ENCODE assay signal across 9 cellular contexts in the genomic region with DNA sequence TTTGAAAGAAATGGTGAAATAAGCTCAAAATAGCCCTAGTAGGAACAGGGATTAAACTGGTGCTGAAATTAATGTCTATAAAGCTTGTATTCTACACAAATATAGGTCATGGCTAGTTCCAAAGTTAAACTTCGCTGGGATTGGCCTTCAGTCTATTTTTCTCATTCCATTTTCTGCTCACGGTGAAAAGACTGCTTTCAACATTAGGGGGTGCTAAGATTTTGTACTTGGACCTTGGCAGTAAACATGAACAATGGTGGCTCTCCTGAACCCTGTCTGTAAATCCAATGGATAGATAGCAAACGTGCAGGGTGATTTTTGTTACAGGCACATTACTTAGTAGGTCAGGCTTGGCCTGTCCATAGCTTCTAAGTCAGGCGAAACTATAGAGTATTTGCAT. TPM values are rescaled to one million over a fixed set of nuclear protein-coding genes. Genes with fewer than 3 reads are reported as not detected.
DNase-seq lines count a peak whose midpoint lies in the region; ATAC-seq, FAIRE-seq and TF ChIP-seq lines count a peak whose summit lies in the region.
"Had no signal": no experiment of that assay in that cellular context is flagged by ENCODE, and none has a peak within 500 bp of the region (broad histone marks: within the 10 kb centered on the region; RNA-seq: fewer than 3 reads in every experiment).

No MANE protein-coding gene starts in this region.

- no peaks in the 10 kb centered on the region for H3K27me3 Mint-ChIP-seq in naive thymus-derived CD8-positive, alpha-beta T cell
- H3K27me3 Mint-ChIP-seq in activated T-helper 17 cell treated with anti-CD3 and anti-CD28 coated beads, Interleukin-2, amount 50 U/mL, for 72 hours, result peaks cover 2% of the 10 kb centered on the region

- no peaks in the 10 kb centered on the region for H3K36me3 ChIP-seq in ascending aorta
- no peaks in the 10 kb centered on the region for H3K36me3 ChIP-seq in HepG2 (replicated peaks in 1 of 2; ENCODE audit: control insufficient read depth in 1 of 2, insufficient read depth in 2 of 2, low read length in 2 of 2)

- TF ChIP-seq POLR2A in HepG2 (IDR thresholded peaks at IDR 0.05; ENCODE audit: insufficient read depth in 1 of 2, low read depth in 2 of 2, low read length in 2 of 2), result no peak

- no peak overlapping the region for H3K4me3 Mint-ChIP-seq in naive thymus-derived CD8-positive, alpha-beta T cell
- H3K4me3 Mint-ChIP-seq in activated T-helper 17 cell treated with anti-CD3 and anti-CD28 coated beads, Interleukin-2, amount 50 U/mL, for 72 hours, result no peak overlapping the region

- POLR2A ChIA-PET in HepG2 (lab: Yijun Ruan, JAX), result no interaction called here
- POLR2A ChIA-PET in naive thymus-derived CD8-positive, alpha-beta T cell (lab: Charles Lee), result interaction anchor here (0.6 kb wide), 1 partner anchor 11 kb away, joined by 4 read pairs; no protein-coding TSS in a partner anchor

- TF ChIP-seq CTCF in D721Med (IDR thresholded peaks at IDR 0.05; ENCODE audit: insufficient read depth, missing control alignments) (peak; percentile 51), ascending aorta (IDR thresholded peaks at IDR 0.05) (peak in 1 of 3 experiments; percentile 9), HepG2 (CRISPR knock-in tag; IDR thresholded peaks at IDR 0.05) (peak; percentile 56)

- DNase-seq in D721Med (ENCODE audit: insufficient read length, low spot score) (no peak), KBM-7 (peak; percentile 50), ascending aorta (ENCODE audit: low spot score in 2 of 2) (no peak), HepG2 (ENCODE audit: low spot score) (peak; percentile 10), nucleus accumbens (lab: John Stamatoyannopoulos, UW) (no peak)
- DNase-seq in naive thymus-derived CD8-positive, alpha-beta T cell, result no peak
- DNase-seq: body of pancreas had no signal

- peak; percentile 48; the same call in 2 of the 3 replicates for ATAC-seq in HepG2
- ATAC-seq in naive thymus-derived CD8-positive, alpha-beta T cell, result no peak
- no peak for ATAC-seq in activated T-helper 17 cell treated with anti-CD3 and anti-CD28 coated beads, Interleukin-2, amount 50 U/mL, for 72 hours (replicated peaks)
- no peak for ATAC-seq in HG03097 (IDR thresholded peaks at IDR 0.05; ENCODE audit: low FRiP score, unreplicated experiment)
- ATAC-seq: body of pancreas had no signal

- H3K9me3 ChIP-seq in ascending aorta (no peaks in the 10 kb centered on the region), HepG2 (ENCODE audit: low read length) (no peaks in the 10 kb centered on the region)
- H3K9me3 ChIP-seq: body of pancreas had no signal

- peaks cover 0 to 1% (median 0%) of the 10 kb centered on the region in 4 donors for H3K4me1 Mint-ChIP-seq in naive thymus-derived CD8-positive, alpha-beta T cell
- H3K4me1 Mint-ChIP-seq in activated T-helper 17 cell treated with anti-CD3 and anti-CD28 coated beads, Interleukin-2, amount 50 U/mL, for 72 hours, result no peaks in the 10 kb centered on the region

- H3K9ac ChIP-seq in HepG2 (ENCODE audit: insufficient read depth, low read depth, low read length), result no peak overlapping the region

- in situ Hi-C loops in KBM-7 (cut with MboI; ENCODE audit: low pct_unique_long_range_greater_than_20kb, low sequenced_read_pairs), result no loop called here
- in situ Hi-C loops in HepG2 (cut with HindIII; ENCODE audit: extremely low pct_ligation_motif_present, low pct_unique_long_range_greater_than_20kb), result no loop called here

- H3K27ac Mint-ChIP-seq in naive thymus-derived CD8-positive, alpha-beta T cell, result no peak overlapping the region
- no peak overlapping the region for H3K27ac Mint-ChIP-seq in activated T-helper 17 cell treated with anti-CD3 and anti-CD28 coated beads, Interleukin-2, amount 50 U/mL, for 72 hours

- no peak for FAIRE-seq in D721Med (lab: Jason Lieb, UNC)
- no peak for FAIRE-seq in HepG2 (lab: Jason Lieb, UNC)

- BruUV-seq in HepG2 (replicated peaks; lab: Mats Ljungman, UMichigan), result no TSS peak

- 20% methylated on average over 4 of the region's 4 CpGs for WGBS in HepG2 (ENCODE audit: low lambda C conversion rate)

- H3K27ac ChIP-seq in ascending aorta (peak overlapping the region; percentile 24 to 55), HepG2 (ENCODE audit: extremely low read length, insufficient read depth, low read length) (no peak overlapping the region)
- H3K27ac ChIP-seq: body of pancreas had no signal

- H3K4me1 ChIP-seq in ascending aorta, result peaks cover 0 to 12% of the 10 kb centered on the region in 2 donors
- no peaks in the 10 kb centered on the region for H3K4me1 ChIP-seq in HepG2 (ENCODE audit: insufficient read depth, low read length)
- H3K4me1 ChIP-seq: body of pancreas had no signal

- no peak for TF ChIP-seq RAD21 in HepG2 (CRISPR knock-in tag; IDR thresholded peaks at IDR 0.05)

- no peaks in the 10 kb centered on the region for H3K79me2 ChIP-seq in HepG2 (ENCODE audit: insufficient read depth, low read length)

- peaks cover 0 to 1% (median 0%) of the 10 kb centered on the region in 3 donors for H3K36me3 Mint-ChIP-seq in naive thymus-derived CD8-positive, alpha-beta T cell
- H3K36me3 Mint-ChIP-seq in activated T-helper 17 cell treated with anti-CD3 and anti-CD28 coated beads, Interleukin-2, amount 50 U/mL, for 72 hours (ENCODE audit: low read depth), result no peaks in the 10 kb centered on the region

- no peaks in the 10 kb centered on the region for H3K9me3 Mint-ChIP-seq in naive thymus-derived CD8-positive, alpha-beta T cell
- no peaks in the 10 kb centered on the region for H3K9me3 Mint-ChIP-seq in activated T-helper 17 cell treated with anti-CD3 and anti-CD28 coated beads, Interleukin-2, amount 50 U/mL, for 72 hours

- CTCF ChIA-PET in HepG2 (lab: Yijun Ruan, JAX; ENCODE audit: low intra/inter-chr PET ratio, low total read pairs), result no interaction called here

- no peak overlapping the region for H3K4me3 ChIP-seq in ascending aorta
- H3K4me3 ChIP-seq in HepG2 (replicated peaks in 1 of 3; ENCODE audit: insufficient read depth in 1 of 3, low read depth in 2 of 3, low read length in 3 of 3), result no peak overlapping the region
- H3K4me3 ChIP-seq: body of pancreas had no signal

- intact Hi-C loops in ascending aorta (cut with DNase I), result loop anchor here (5.0 kb wide), 2 partner anchors 39 to 89 kb away; no protein-coding TSS in a partner anchor
- intact Hi-C loops in HepG2 (cut with micrococcal nuclease; ENCODE audit: unreplicated experiment), result loop anchor here (5.0 kb wide), 1 partner anchor 319 kb away; no protein-coding TSS in a partner anchor

- H2AFZ ChIP-seq in HepG2 (ENCODE audit: low read length), result no peak overlapping the region

- H4K20me1 ChIP-seq in HepG2 (ENCODE audit: insufficient read depth, low read length), result no peaks in the 10 kb centered on the region

- H3K27me3 ChIP-seq in ascending aorta, result no peaks in the 10 kb centered on the region
- H3K27me3 ChIP-seq in HepG2 (ENCODE audit: control insufficient read depth in 1 of 2, insufficient read depth in 2 of 2, low read length in 2 of 2), result no peaks in the 10 kb centered on the region
- H3K27me3 ChIP-seq: body of pancreas had no signal

- no peak overlapping the region for H3K4me2 ChIP-seq in HepG2 (ENCODE audit: low read depth, low read length)

- TF ChIP-seq EP300 in HepG2 (IDR thresholded peaks at IDR 0.05; ENCODE audit: low read depth in 2 of 2, low read length in 2 of 2), result no peak
- TF ChIP-seq EP300 in HepG2 (CRISPR knock-in tag; IDR thresholded peaks at IDR 0.05; ENCODE audit: borderline replicate concordance), result no peak

TF ChIP-seq in HepG2, 621 proteins besides CTCF, POLR2A, EP300 and RAD21:
- no peak for TF ChIP-seq FOXA1 (IDR thresholded peaks at IDR 0.05)
- 0 out of 2 replicates have a peak, but pooled peaks have one; percentile 8 for TF ChIP-seq FOXA1 (CRISPR knock-in tag; IDR thresholded peaks at IDR 0.05)
- peak; percentile 14; the same call in 1 of the 2 replicates for TF ChIP-seq SMC3 (IDR thresholded peaks at IDR 0.05; ENCODE audit: low read length)
- peak; percentile 67 for TF ChIP-seq STAG1 (CRISPR knock-in tag; IDR thresholded peaks at IDR 0.05)
- no peak for TF ChIP-seq HNF4A (CRISPR knock-in tag; IDR thresholded peaks at IDR 0.05)
- TF ChIP-seq ZSCAN25 (CRISPR knock-in tag; IDR thresholded peaks at IDR 0.05), result no peak
- TF ChIP-seq MTF1 (CRISPR knock-in tag; IDR thresholded peaks at IDR 0.05), result no peak

RNA-seq across cellular contexts. Expression of a gene that starts 36.0 kb away (rescaled TPM):
- total RNA-seq in ascending aorta (82.2 TPM), HepG2 (2016; rRNA removed; fragmentation: Illumina TruSeq; extraction: Trizol) (35.1 and 49.7 TPM in 2 replicates)
- 15.6 and 15.7 TPM in 2 replicates for total RNA-seq in HepG2 (2016; cell fraction: cytosol; rRNA removed; fragmentation: Illumina TruSeq; extraction: Trizol; ENCODE audit: low read depth)
- total RNA-seq in HepG2 (2016; cell fraction: insoluble cytoplasmic fraction; rRNA removed; fragmentation: Illumina TruSeq; extraction: Trizol), result 35.5 and 50.0 TPM in 2 replicates
- 17.5 and 18.7 TPM in 2 replicates for total RNA-seq in HepG2 (2016; cell fraction: membrane; rRNA removed; fragmentation: Illumina TruSeq; extraction: Trizol)
- 20.4 and 20.9 TPM in 2 replicates for total RNA-seq in HepG2 (2016; cell fraction: nucleus; rRNA removed; fragmentation: Illumina TruSeq; extraction: Trizol)
- polyA plus RNA-seq in HepG2 (2011; rRNA removed), result 29.1 and 32.3 TPM in 2 replicates
- 25.6 and 34.1 TPM in 2 replicates for polyA plus RNA-seq in HepG2 (2011; cell fraction: cytosol; rRNA removed)
- polyA plus RNA-seq in HepG2 (2011; cell fraction: nucleus; rRNA removed), result 8.2 and 11.1 TPM in 2 replicates
- polyA plus RNA-seq in HepG2 (2012), result 14.7 and 19.0 TPM in 2 replicates
- 13.0 and 14.4 TPM in 2 replicates for polyA plus RNA-seq in HepG2 (2016; cell fraction: cytosol; fragmentation: Illumina TruSeq; extraction: Trizol; ENCODE audit: low read depth)
- 77.0 and 78.1 TPM in 2 replicates for polyA plus RNA-seq in HepG2 (2016; cell fraction: insoluble cytoplasmic fraction; fragmentation: Illumina TruSeq; extraction: Trizol; ENCODE audit: low read depth)
- polyA plus RNA-seq in HepG2 (2016; cell fraction: membrane; fragmentation: Illumina TruSeq; extraction: Trizol; ENCODE audit: low read depth), result 16.3 and 17.1 TPM in 2 replicates
- polyA plus RNA-seq in HepG2 (2016; cell fraction: nucleus; fragmentation: Illumina TruSeq; extraction: Trizol; ENCODE audit: insufficient read depth, low read depth), result 27.2 and 28.1 TPM in 2 replicates
- 18.3 and 23.1 TPM in 2 replicates for polyA minus RNA-seq in HepG2 (2011; rRNA and poly(A)+ RNA removed; ENCODE audit: low replicate concordance)
- 18.7 and 20.7 TPM in 2 replicates for polyA minus RNA-seq in HepG2 (2011; cell fraction: cytosol; rRNA and poly(A)+ RNA removed)
- 10.7 and 20.3 TPM in 2 replicates for polyA minus RNA-seq in HepG2 (2011; cell fraction: nucleus; rRNA and poly(A)+ RNA removed)
- total RNA-seq in naive thymus-derived CD8-positive, alpha-beta T cell, result 10 to 100 TPM; 57.8 to 64.6 TPM
- 100 to 1,000 TPM; 127 to 149 (median 138) TPM for polyA plus RNA-seq in naive thymus-derived CD8-positive, alpha-beta T cell
- 10 to 100 TPM; 56.1 to 87.8 TPM for total RNA-seq in activated T-helper 17 cell treated with anti-CD3 and anti-CD28 coated beads, Interleukin-2, amount 50 U/mL, for 72 hours

Comparison
In these comparisons a context has a peak if more than half of its experiments do, and no peak if none do; other contexts are left out.
1. DNase-seq: peak in KBM-7 (single experiment) and HepG2 (single experiment); none in D721Med (single experiment), ascending aorta (0 of 2), naive thymus-derived CD8-positive, alpha-beta T cell (0 of 10) and nucleus accumbens (0 of 56).